13 cellular contexts compared by ENCODE assay signal in genomic region chr1:116879478-116880133, GRCh38. TPM values are rescaled to one million over a fixed set of nuclear protein-coding genes. Genes with fewer than 3 reads are reported as not detected.
A peak's percentile ranks its signal among the peaks of the same experiment; 100 is the strongest.
DNase-seq lines count a peak whose midpoint lies in the region; ATAC-seq, FAIRE-seq and TF ChIP-seq lines count a peak whose summit lies in the region.
"Had no signal": no experiment of that assay in that cellular context is flagged by ENCODE, and none has a peak within 500 bp of the region (broad histone marks: within the 10 kb centered on the region; RNA-seq: fewer than 3 reads in every experiment).

No MANE protein-coding gene starts in this region.

- H3K4me3 Mint-ChIP-seq in endodermal cell (no peak overlapping the region), mesothelial cell of epicardium (no peak overlapping the region)
- H3K4me3 Mint-ChIP-seq: central memory CD8-positive, alpha-beta T cell had no signal

- H3K4me3 ChIP-seq in endodermal cell (ENCODE audit: low read length) (no peak overlapping the region), skin epidermis (no peak overlapping the region)

- H3K9me3 ChIP-seq in endodermal cell (ENCODE audit: control insufficient read depth, low read length) = no peaks in the 10 kb centered on the region

- H3K9ac ChIP-seq in endodermal cell (ENCODE audit: extremely low read depth, low read length, poor library complexity, severe bottlenecking) = no peak overlapping the region

- no peak for TF ChIP-seq CTCF in endodermal cell (conservative IDR thresholded peaks at IDR 0.05)
- no peak for TF ChIP-seq CTCF in mesothelial cell of epicardium (IDR thresholded peaks at IDR 0.05; ENCODE audit: unreplicated experiment)

- no peak for FAIRE-seq in GM19239 (lab: Jason Lieb, UNC)
- FAIRE-seq: frontal cortex, G401.6 had no signal

- H3K4me1 Mint-ChIP-seq in endodermal cell (no peaks in the 10 kb centered on the region), mesothelial cell of epicardium (peaks cover 8% of the 10 kb centered on the region)
- H3K4me1 Mint-ChIP-seq: central memory CD8-positive, alpha-beta T cell had no signal

- 91 to 95% methylated on average over 9 to 10 of the region's 10 CpGs for WGBS in endodermal cell (ENCODE audit: insufficient coverage in 1 of 2, insufficient read length in 1 of 2), 2 experiments

- H3K27ac Mint-ChIP-seq in endodermal cell (no peak overlapping the region), mesothelial cell of epicardium (no peak overlapping the region)

- H3K9me3 Mint-ChIP-seq in endodermal cell (no peaks in the 10 kb centered on the region), mesothelial cell of epicardium (no peaks in the 10 kb centered on the region)
- H3K9me3 Mint-ChIP-seq: central memory CD8-positive, alpha-beta T cell had no signal

- no peaks in the 10 kb centered on the region for H3K27me3 ChIP-seq in endodermal cell (ENCODE audit: control insufficient read depth, insufficient read depth, low read length, poor library complexity, severe bottlenecking)

- peak; percentile 17 for ATAC-seq in HG03196 (IDR thresholded peaks at IDR 0.05; ENCODE audit: unreplicated experiment)

- H3K27ac ChIP-seq in endodermal cell (ENCODE audit: low read depth, low read length) (peak overlapping the region; percentile 94), skin epidermis (peak overlapping the region in 19 of 21 experiments; percentile 42 to 89 (median 73))

- H3K27me3 Mint-ChIP-seq in endodermal cell (ENCODE audit: insufficient read depth) (no peaks in the 10 kb centered on the region), mesothelial cell of epicardium (ENCODE audit: low read depth) (no peaks in the 10 kb centered on the region)

- H3K4me1 ChIP-seq in endodermal cell (ENCODE audit: control insufficient read depth, insufficient read depth, low read length) = peaks cover 17% of the 10 kb centered on the region

- H3K36me3 ChIP-seq in endodermal cell (ENCODE audit: control insufficient read depth, insufficient read depth, low read length) = no peaks in the 10 kb centered on the region

- DNase-seq in NCI-H524 (lab: John Stamatoyannopoulos, UW) = peak; percentile 45 to 56
- no peak for DNase-seq in NCI-H524 treated with DMSO at 0.1 percent for 48 hours (lab: John Stamatoyannopoulos, UW)
- DNase-seq in endodermal cell = no peak
- DNase-seq in GM19239 (ENCODE audit: insufficient read length, low spot score) = no peak
- no peak for DNase-seq in mesothelial cell of epicardium (ENCODE audit: low spot score in 2 of 2, unreplicated experiment in 2 of 2)
- no peak for DNase-seq in NCI-H510A treated with DMSO at 0.1 percent for 48 hours (lab: John Stamatoyannopoulos, UW)
- DNase-seq: activated T-cell treated with anti-CD3 and anti-CD28 coated beads, Interleukin-2, amount 50 U/mL, for 1 hour; T1000 had no signal

- H3K36me3 Mint-ChIP-seq in endodermal cell (ENCODE audit: low read depth) (no peaks in the 10 kb centered on the region), mesothelial cell of epicardium (no peaks in the 10 kb centered on the region)

RNA-seq across cellular contexts. Expression of gene PTGFRN, which starts 30.1 kb away (rescaled TPM):
- 10 to 100 TPM; 41.6 to 43.2 TPM for total RNA-seq in endodermal cell
- polyA plus RNA-seq in endodermal cell (2013, experiment 1 of 2) = 46.4 TPM
- 42.7 TPM for polyA plus RNA-seq in endodermal cell (2013, experiment 2 of 2)
- 100 to 108 TPM (median 106 TPM) in 3 replicates for total RNA-seq in mesothelial cell of epicardium

Comparison
In these comparisons a context has a peak if more than half of its experiments do, and no peak if none do; other contexts are left out.
1. DNase-seq: peak in NCI-H524 (2 of 2); none in NCI-H524 treated with DMSO at 0.1 percent for 48 hours (single experiment), endodermal cell (single experiment), GM19239 (single experiment), mesothelial cell of epicardium (0 of 2) and NCI-H510A treated with DMSO at 0.1 percent for 48 hours (single experiment).